ENCODE assay signal across 35 cellular contexts in the genomic region with DNA sequence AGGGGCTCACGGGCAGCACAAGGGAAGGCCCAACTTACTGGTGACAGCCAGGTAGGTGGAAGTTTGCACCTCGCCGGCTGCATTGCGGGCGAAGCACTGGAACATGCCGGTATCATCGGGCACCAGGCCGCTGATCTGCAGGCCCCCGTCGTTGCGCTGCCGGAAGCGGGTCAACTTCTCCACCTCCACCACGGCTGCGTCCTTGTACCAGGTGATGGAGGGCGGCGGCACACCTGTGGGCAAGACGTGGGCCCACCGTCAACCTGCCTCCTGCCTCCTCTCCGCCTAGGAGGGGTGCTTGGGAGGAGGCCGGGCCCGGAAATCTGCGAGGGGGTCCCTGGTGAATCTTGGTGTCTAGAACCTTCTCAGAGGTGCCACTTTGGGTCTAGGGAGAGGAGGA.
"Had no signal": no experiment of that assay in that cellular context is flagged by ENCODE, and none has a peak within 500 bp of the region (broad histone marks: within the 10 kb centered on the region; RNA-seq: fewer than 3 reads in every experiment).

No MANE protein-coding gene starts in this region.

- DNase-seq: Karpas-422, Kasumi-1, KBM-7, KG1, MG63, MM.1S, MV-4-11, NCI-H1048, NCI-H1092, NCI-H1092 treated with DMSO at 0.1 percent for 48 hours, NCI-H1105, NCI-H1105 treated with DMSO at 0.1 percent for 48 hours, NCI-H1417, NCI-H1417 treated with DMSO at 0.1 percent for 48 hours, NCI-H1436, NCI-H1436 treated with DMSO at 0.1 percent for 48 hours, NCI-H146, NCI-H1694, NCI-H1694 treated with DMSO at 0.1 percent for 48 hours, NCI-H187, NCI-H187 treated with DMSO at 0.1 percent for 48 hours, NCI-H1930, NCI-H2029, NCI-H2029 treated with DMSO at 0.1 percent for 48 hours, NCI-H2081, NCI-H2081 treated with DMSO at 0.1 percent for 48 hours, NCI-H2107, NCI-H2171, NCI-H2171 treated with DMSO at 0.1 percent for 48 hours, NCI-H2227 treated with DMSO at 0.1 percent for 48 hours, NCI-H226, NCI-H345, NCI-H446, NCI-H446 treated with DMSO at 0.1 percent for 48 hours had no signal

- H3K36me3 ChIP-seq: MG63 had no signal

- H3K27ac ChIP-seq: KMS-11 had no signal

- H3K27me3 ChIP-seq: MG63 had no signal

- H3K4me3 ChIP-seq: MG63 had no signal

- H3K9me3 ChIP-seq: MG63 had no signal
